7 cellular contexts compared by ENCODE assay signal in genomic region chrX:46796574-46797191, GRCh38. TPM values are rescaled to one million over a fixed set of nuclear protein-coding genes. Genes with fewer than 3 reads are reported as not detected.
DNase-seq lines count a peak whose midpoint lies in the region; ATAC-seq and TF ChIP-seq lines count a peak whose summit lies in the region.

No MANE protein-coding gene starts in this region.

- H3K4me1 ChIP-seq in SJSA1 (replicated peaks) (peaks cover 17% of the 10 kb centered on the region), gastroesophageal sphincter (no peaks in the 10 kb centered on the region)

- H3K27me3 ChIP-seq in SJSA1 (replicated peaks), result no peaks in the 10 kb centered on the region
- no peaks in the 10 kb centered on the region for H3K27me3 ChIP-seq in gastroesophageal sphincter

- WGBS in gastroesophageal sphincter (ENCODE audit: low coverage in 1 of 2), 2 donors, result 54 to 61% methylated on average over 6 to 7 of the region's 8 CpGs

- TF ChIP-seq POLR2A in gastroesophageal sphincter (IDR thresholded peaks at IDR 0.05), result no peak

- peak; percentile 86 for TF ChIP-seq CTCF in GM12873 (IDR thresholded peaks at IDR 0.05; ENCODE audit: insufficient read depth, low read depth, low read length, missing control alignments)
- peak; percentile 49 to 78 (median 52) for TF ChIP-seq CTCF in gastroesophageal sphincter (IDR thresholded peaks at IDR 0.05)

- no peak overlapping the region for H3K27ac ChIP-seq in SJSA1
- H3K27ac ChIP-seq in gastroesophageal sphincter, result no peak overlapping the region

- H3K36me3 ChIP-seq in SJSA1 (no peaks in the 10 kb centered on the region), gastroesophageal sphincter (no peaks in the 10 kb centered on the region)

- no peaks in the 10 kb centered on the region for H3K9me3 ChIP-seq in SJSA1 (replicated peaks)
- no peaks in the 10 kb centered on the region for H3K9me3 ChIP-seq in gastroesophageal sphincter

- TF ChIP-seq EP300 in gastroesophageal sphincter (IDR thresholded peaks at IDR 0.05), result no peak

- DNase-seq in LHCN-M2 (ENCODE audit: low read depth) (peak; percentile 61), SJSA1 (ENCODE audit: low read depth in 1 of 2, low spot score in 2 of 2) (peak; percentile 58 to 62), pons (ENCODE audit: low spot score) (peak; percentile 57), ureter (ENCODE audit: low spot score) (peak; percentile 79)
- DNase-seq in activated effector memory CD4-positive, alpha-beta T cell treated with anti-CD3 and anti-CD28 coated beads, Interleukin-2, amount 50 U/mL, for 16 hours, result peak; percentile 88

- peak; percentile 46 for ATAC-seq in gastroesophageal sphincter

- no peak overlapping the region for H3K4me3 ChIP-seq in SJSA1
- no peak overlapping the region for H3K4me3 ChIP-seq in gastroesophageal sphincter

RNA-seq across cellular contexts. Expression of gene SLC9A7, which starts 37.8 kb away (rescaled TPM):
- total RNA-seq in LHCN-M2 (2014; rRNA removed), result 12.9 and 14.0 TPM in 2 replicates
- polyA plus RNA-seq in LHCN-M2 (2012), result 2.8 TPM
- 0.60 and 0.63 TPM in 2 replicates for total RNA-seq in SJSA1 (2014; rRNA removed; shearing (Covaris generic))
- total RNA-seq in gastroesophageal sphincter, result 1 to 10 TPM; 3.5 to 6.1 (median 4.2) TPM
- total RNA-seq in ureter, result 8.9 TPM

RNA-seq across cellular contexts. Expression of gene RP2, which starts 40.2 kb away (rescaled TPM):
- 16.2 and 20.6 TPM in 2 replicates for total RNA-seq in LHCN-M2 (2014; rRNA removed)
- polyA plus RNA-seq in LHCN-M2 (2012), result 5.7 TPM
- 27.2 and 40.6 TPM in 2 replicates for total RNA-seq in SJSA1 (2014; rRNA removed; shearing (Covaris generic))
- 10 to 100 TPM in 2 of 4 donors, 1 to 10 TPM in 2; 8.9 to 14.9 (median 10.5) TPM for total RNA-seq in gastroesophageal sphincter
- total RNA-seq in ureter, result 6.7 TPM
